ENCODE assay signal across 6 cellular contexts in the genomic region with DNA sequence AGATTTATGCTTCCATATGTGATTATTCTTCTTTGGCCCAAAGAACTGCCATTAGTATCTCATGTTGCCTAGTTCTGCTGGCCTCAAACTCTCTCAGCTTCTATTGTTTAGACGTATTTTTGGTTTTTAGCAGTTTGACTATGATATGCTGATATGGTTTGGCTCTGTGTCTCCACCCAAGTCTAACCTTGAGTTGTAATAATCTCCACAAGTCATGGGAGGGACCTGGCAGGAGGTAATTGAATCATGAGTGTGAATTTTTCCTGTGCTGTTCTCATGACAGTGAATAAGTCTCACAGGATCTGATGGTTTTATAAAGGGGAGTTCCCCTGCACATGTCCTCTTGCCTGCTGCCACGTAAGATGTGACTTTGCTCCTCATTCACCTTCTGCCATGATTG.
"Had no signal": no experiment of that assay in that cellular context is flagged by ENCODE, and none has a peak within 500 bp of the region (broad histone marks: within the 10 kb centered on the region; RNA-seq: fewer than 3 reads in every experiment).

No MANE protein-coding gene starts in this region.

- H3K4me3 Mint-ChIP-seq: IgD-negative memory B cell had no signal

- ATAC-seq: HepG2 had no signal

- FAIRE-seq: HepG2 had no signal

- H3K36me3 Mint-ChIP-seq: IgD-negative memory B cell had no signal

- H3K4me1 Mint-ChIP-seq: IgD-negative memory B cell had no signal

- H3K27me3 Mint-ChIP-seq: IgD-negative memory B cell had no signal

- H3K27ac ChIP-seq: HL-60 had no signal

- DNase-seq: GOT3, H7, HCEC 1CT had no signal

- H3K27ac Mint-ChIP-seq: IgD-negative memory B cell had no signal
